8 cellular contexts compared by ENCODE assay signal in the genomic region with DNA sequence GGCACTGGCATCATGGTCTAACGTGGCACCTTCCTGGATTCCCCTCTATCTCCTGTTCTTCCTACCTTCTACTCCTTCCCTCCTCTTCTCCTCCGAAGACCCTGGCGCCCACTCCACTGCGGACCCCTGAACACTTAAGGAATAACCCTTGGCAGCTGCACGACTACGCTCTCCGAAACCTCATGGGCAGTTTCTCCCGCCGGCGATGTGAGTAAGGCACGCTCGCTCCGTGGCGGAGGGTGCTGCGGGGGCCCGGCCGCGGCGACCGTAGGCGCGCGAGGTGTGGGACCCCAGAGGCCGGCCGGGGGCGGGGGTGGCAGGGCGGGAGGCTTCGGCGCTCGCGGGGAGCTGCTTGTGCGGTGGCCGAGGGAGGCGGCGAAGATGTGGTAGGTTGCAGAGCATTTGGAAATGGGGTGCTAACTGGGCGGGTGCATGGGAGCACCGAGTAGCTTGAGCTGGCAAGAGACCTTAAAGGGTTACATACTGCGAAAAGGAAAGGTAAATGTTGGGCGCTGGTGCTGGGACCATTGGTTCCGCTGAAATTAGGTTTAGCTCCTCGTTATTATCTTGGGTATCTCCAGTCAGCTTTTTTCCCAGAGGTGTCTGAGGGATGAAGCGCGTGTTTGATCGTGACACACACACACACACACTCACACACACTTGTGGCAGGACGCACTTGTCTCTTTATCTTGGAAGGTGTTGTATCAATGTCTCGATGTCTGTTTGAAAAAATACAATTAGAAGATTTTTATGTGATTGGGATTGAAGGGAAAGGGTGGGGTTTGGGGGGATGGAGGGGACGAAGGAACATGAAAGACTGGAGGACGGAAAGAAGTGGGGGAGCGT. TPM values are rescaled to one million over a fixed set of nuclear protein-coding genes. Genes with fewer than 3 reads are reported as not detected.
DNase-seq lines count a peak whose midpoint lies in the region; ATAC-seq and TF ChIP-seq lines count a peak whose summit lies in the region.

No MANE protein-coding gene starts in this region.

- no peak overlapping the region for H3K27ac ChIP-seq in ascending aorta

- no peak for TF ChIP-seq CTCF in ascending aorta (IDR thresholded peaks at IDR 0.05)

- H3K4me3 ChIP-seq in ascending aorta, result peak overlapping the region; percentile 52 to 70

- no peak for ATAC-seq in HG03280 (IDR thresholded peaks at IDR 0.05; ENCODE audit: unreplicated experiment)
- no peak for ATAC-seq in HG03439 (IDR thresholded peaks at IDR 0.05; ENCODE audit: unreplicated experiment)

- DNase-seq in NCI-H1105 (lab: John Stamatoyannopoulos, UW) (peak; percentile 44), NCI-H1105 treated with DMSO at 0.1 percent for 48 hours (lab: John Stamatoyannopoulos, UW) (no peak), ascending aorta (ENCODE audit: low spot score in 2 of 2) (no peak), islet precursor cell (peak; percentile 47), superior temporal gyrus (ENCODE audit: extremely low spot score) (peak; percentile 69), NCI-H1694 (lab: John Stamatoyannopoulos, UW) (no peak)

- intact Hi-C loops in ascending aorta (cut with DNase I), result no loop called here

- no peaks in the 10 kb centered on the region for H3K36me3 ChIP-seq in ascending aorta

- H3K4me1 ChIP-seq in ascending aorta, result peaks cover 6 to 13% of the 10 kb centered on the region in 2 donors

- H3K9me3 ChIP-seq in ascending aorta, result no peaks in the 10 kb centered on the region

- H3K27me3 ChIP-seq in ascending aorta, result peaks cover 14% of the 10 kb centered on the region

RNA-seq across cellular contexts. Expression of a gene that starts 0.9 kb away (rescaled TPM):
- total RNA-seq in ascending aorta, result not detected

Comparison
In these comparisons a context has a peak if more than half of its experiments do, and no peak if none do; other contexts are left out.
1. DNase-seq: peak in NCI-H1105 (single experiment), islet precursor cell (single experiment) and superior temporal gyrus (single experiment); none in NCI-H1105 treated with DMSO at 0.1 percent for 48 hours (single experiment), ascending aorta (0 of 2) and NCI-H1694 (single experiment).